9 cellular contexts compared by ENCODE assay signal in the genomic region with DNA sequence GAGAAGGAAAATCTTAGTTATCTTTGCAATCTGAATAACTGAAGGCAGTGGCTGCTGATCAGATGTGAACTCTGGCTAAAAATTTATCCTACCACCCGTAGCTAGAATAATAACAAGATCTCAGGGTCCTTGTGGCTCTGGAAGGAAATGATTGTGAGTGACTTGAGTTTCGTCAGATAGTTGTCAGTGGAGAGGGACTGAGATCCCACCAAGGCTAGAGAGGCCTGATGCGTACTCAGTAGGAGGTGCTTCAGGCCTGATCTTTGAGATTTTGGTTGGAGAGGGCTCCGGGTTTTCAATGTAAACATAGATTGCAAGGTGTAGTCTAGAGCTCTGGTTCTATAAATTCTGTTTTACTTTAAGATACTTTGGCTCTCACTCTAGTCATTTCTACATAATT. TPM values are rescaled to one million over a fixed set of nuclear protein-coding genes. Genes with fewer than 3 reads are reported as not detected.
DNase-seq lines count a peak whose midpoint lies in the region; ATAC-seq and TF ChIP-seq lines count a peak whose summit lies in the region.
"Had no signal": no experiment of that assay in that cellular context is flagged by ENCODE, and none has a peak within 500 bp of the region (broad histone marks: within the 10 kb centered on the region; RNA-seq: fewer than 3 reads in every experiment).

No MANE protein-coding gene starts in this region.

- H3K27ac Mint-ChIP-seq in neural progenitor cell, result no peak overlapping the region

- peaks cover 34% of the 10 kb centered on the region for H3K79me2 ChIP-seq in neural progenitor cell (ENCODE audit: low read depth)

- peaks cover 48 to 60% (median 57%) of the 10 kb centered on the region in 10 experiments for H3K4me1 ChIP-seq in BLaER1 treated with 17β-estradiol and CSF1 and Interleukin-3, amounts not matched to agents 10 nM and 100 nM
- peaks cover 18% of the 10 kb centered on the region for H3K4me1 ChIP-seq in neural progenitor cell

- TF ChIP-seq POLR2A in GM18505 (IDR thresholded peaks at IDR 0.05; ENCODE audit: borderline replicate concordance, extremely low read depth, insufficient read depth, insufficient read length), result no peak

- no peak for TF ChIP-seq CTCF in LNCaP clone FGC (IDR thresholded peaks at IDR 0.05; ENCODE audit: control insufficient read depth, extremely low read depth, insufficient read depth)
- no peak for TF ChIP-seq CTCF in choroid plexus epithelial cell (conservative IDR thresholded peaks at IDR 0.05; ENCODE audit: low read depth, low read length)
- no peak for TF ChIP-seq CTCF in neural progenitor cell (IDR thresholded peaks at IDR 0.05)

- H3K4me3 ChIP-seq in BLaER1 treated with 17β-estradiol and CSF1 and Interleukin-3, amounts not matched to agents 10 nM and 100 nM, result peak overlapping the region; percentile 63 to 84 (median 72)
- H3K4me3 ChIP-seq in LNCaP clone FGC (ENCODE audit: low read depth, low read length) (peak overlapping the region; percentile 58), choroid plexus epithelial cell (ENCODE audit: low read depth, low read length) (peak overlapping the region; percentile 80), neural progenitor cell (no peak overlapping the region)

- H3K27me3 Mint-ChIP-seq in neural progenitor cell (ENCODE audit: insufficient read depth, low read depth), result peaks cover 7% of the 10 kb centered on the region

- H3K9me3 Mint-ChIP-seq in neural progenitor cell, result no peaks in the 10 kb centered on the region

- peaks cover 39% of the 10 kb centered on the region for H3K4me1 Mint-ChIP-seq in neural progenitor cell

- peak overlapping the region; percentile 89 to 99 (median 95) for H3K4me2 ChIP-seq in BLaER1 treated with 17β-estradiol and CSF1 and Interleukin-3, amounts not matched to agents 10 nM and 100 nM
- peak overlapping the region; percentile 81 for H3K4me2 ChIP-seq in neural progenitor cell

- H3F3A ChIP-seq in neural progenitor cell (ENCODE audit: low read depth), result peaks cover 38% of the 10 kb centered on the region

- no peak overlapping the region for H2AFZ ChIP-seq in neural progenitor cell (replicated peaks)

- H4K20me1 ChIP-seq in BLaER1 treated with 17β-estradiol and CSF1 and Interleukin-3, amounts not matched to agents 10 nM and 100 nM, result peaks cover 51 to 60% (median 59%) of the 10 kb centered on the region in 11 experiments
- peaks cover 31% of the 10 kb centered on the region for H4K20me1 ChIP-seq in neural progenitor cell (ENCODE audit: low read depth)

- ATAC-seq in GM18505 (IDR thresholded peaks at IDR 0.05; ENCODE audit: unreplicated experiment) (no peak), HG02884 (IDR thresholded peaks at IDR 0.05; ENCODE audit: unreplicated experiment) (no peak)
- ATAC-seq: activated CD4-positive, CD25-positive, alpha-beta regulatory T cell treated with anti-CD3 and anti-CD28 coated beads, Interleukin-2, amount 50 U/mL, for 24 hours had no signal

- H3K36me3 ChIP-seq in BLaER1 treated with 17β-estradiol and CSF1 and Interleukin-3, amounts not matched to agents 10 nM and 100 nM, result peaks cover 0 to 34% (median 29%) of the 10 kb centered on the region in 11 experiments; a peak in 21 of 22 replicates
- H3K36me3 ChIP-seq in neural progenitor cell, result no peaks in the 10 kb centered on the region

- no peaks in the 10 kb centered on the region for H3K27me3 ChIP-seq in BLaER1 treated with 17β-estradiol and CSF1 and Interleukin-3, amounts not matched to agents 10 nM and 100 nM
- no peaks in the 10 kb centered on the region for H3K27me3 ChIP-seq in neural progenitor cell

- H3K4me3 Mint-ChIP-seq in neural progenitor cell, result peak overlapping the region; percentile 84

- H3K27ac ChIP-seq in BLaER1 treated with 17β-estradiol and CSF1 and Interleukin-3, amounts not matched to agents 10 nM and 100 nM, result peak overlapping the region in 10 of 11 experiments; percentile 13 to 100 (median 96); a peak in 15 of 22 replicates
- no peak overlapping the region for H3K27ac ChIP-seq in neural progenitor cell

- H3K36me3 Mint-ChIP-seq in neural progenitor cell, result peaks cover 10% of the 10 kb centered on the region

- no peak for DNase-seq in LNCaP clone FGC (ENCODE audit: low read depth)
- no peak for DNase-seq in choroid plexus epithelial cell (ENCODE audit: low read depth)
- DNase-seq in neural progenitor cell (ENCODE audit: low spot score), result no peak
- no peak for DNase-seq in DMS114 treated with DMSO at 0.1 percent for 48 hours (lab: John Stamatoyannopoulos, UW; ENCODE audit: unreplicated experiment)
- no peak for DNase-seq in hepatic stellate cell (ENCODE audit: low spot score)

- no peaks in the 10 kb centered on the region for H3K9me3 ChIP-seq in BLaER1 treated with 17β-estradiol and CSF1 and Interleukin-3, amounts not matched to agents 10 nM and 100 nM (replicated peaks in 1 of 11)
- H3K9me3 ChIP-seq in neural progenitor cell (ENCODE audit: low read depth), result no peaks in the 10 kb centered on the region

- peak overlapping the region; percentile 76 to 95 (median 86); a peak in 21 of 22 replicates for H3K9ac ChIP-seq in BLaER1 treated with 17β-estradiol and CSF1 and Interleukin-3, amounts not matched to agents 10 nM and 100 nM
- no peak overlapping the region for H3K9ac ChIP-seq in neural progenitor cell

RNA-seq across cellular contexts. Expression of a gene that starts 1.4 kb away (rescaled TPM):
- total RNA-seq in neural progenitor cell (ENCODE audit: low replicate concordance), result 16.1 and 25.9 TPM in 2 replicates

RNA-seq across cellular contexts. Expression of a gene that starts 13.5 kb away (rescaled TPM):
- 7.5 and 10.7 TPM in 2 replicates for total RNA-seq in neural progenitor cell (ENCODE audit: low replicate concordance)

RNA-seq across cellular contexts. Expression of a gene that starts 22.7 kb away (rescaled TPM):
- 23.9 and 24.3 TPM in 2 replicates for total RNA-seq in neural progenitor cell (ENCODE audit: low replicate concordance)

RNA-seq across cellular contexts. Expression of a gene that starts 56.6 kb away (rescaled TPM):
- 61.4 and 76.9 TPM in 2 replicates for total RNA-seq in neural progenitor cell (ENCODE audit: low replicate concordance)
